ENCODE assay signal across 1 cellular context in the genomic region with DNA sequence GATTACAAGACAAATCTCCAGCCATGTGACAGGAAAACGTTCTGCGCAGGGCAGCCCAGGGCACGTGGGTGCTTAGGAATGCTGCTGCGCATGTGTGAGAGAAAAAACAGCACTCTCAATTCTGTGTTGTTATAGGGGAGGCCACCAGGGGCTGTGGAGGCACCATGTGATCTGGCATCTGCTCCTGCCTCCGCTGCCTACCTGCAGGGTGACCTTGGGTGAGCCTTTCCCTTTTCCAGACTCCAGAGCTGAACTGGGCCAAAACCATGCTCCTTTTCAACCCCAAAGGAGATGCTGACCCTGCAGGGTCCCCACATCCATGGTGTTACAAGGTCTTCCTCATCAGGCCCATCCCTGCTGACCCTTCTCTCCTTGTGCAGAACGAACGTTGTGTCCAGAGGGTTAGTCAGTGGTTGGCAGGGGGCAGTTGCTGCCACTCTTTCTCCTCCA.
TF ChIP-seq lines count a peak whose summit lies in the region.

No MANE protein-coding gene starts in this region.

TF ChIP-seq in GM23338, 12 proteins besides CTCF, POLR2A, EP300 and RAD21 (continued from another document):
- no peak for TF ChIP-seq ZNF114 (CRISPR knock-in tag; IDR thresholded peaks at IDR 0.05)
